Comparison of ENCODE assay signal across 14 cellular contexts in the genomic region with DNA sequence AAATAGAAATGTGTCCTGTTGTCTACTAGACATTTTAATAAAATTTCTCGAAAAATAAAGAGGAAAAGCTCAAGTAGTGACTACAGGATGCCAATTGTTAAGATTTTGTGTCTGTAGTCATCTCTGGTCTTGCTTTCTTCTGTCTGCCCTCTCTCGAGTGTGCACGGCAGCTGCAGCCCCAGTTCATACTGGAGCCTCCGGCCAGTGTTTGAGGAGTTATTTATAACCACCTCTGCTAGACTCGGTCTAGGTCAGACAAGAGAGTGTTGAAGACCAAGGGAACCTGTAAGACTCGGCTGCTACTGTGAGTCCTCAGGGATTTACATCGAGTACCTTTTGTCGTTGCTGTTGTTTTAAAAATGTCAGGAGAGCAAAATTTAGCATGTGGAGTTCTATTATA.
DNase-seq lines count a peak whose midpoint lies in the region; ATAC-seq lines count a peak whose summit lies in the region.
"Had no signal": no experiment of that assay in that cellular context is flagged by ENCODE, and none has a peak within 500 bp of the region (broad histone marks: within the 10 kb centered on the region; RNA-seq: fewer than 3 reads in every experiment).

No MANE protein-coding gene starts in this region.

- no peaks in the 10 kb centered on the region for H3K36me3 ChIP-seq in H7 (replicated peaks; ENCODE audit: control insufficient read depth, insufficient read depth, low read length)
- H3K36me3 ChIP-seq: heart right ventricle had no signal

- ATAC-seq in GM21528 (IDR thresholded peaks at IDR 0.05; ENCODE audit: low FRiP score, unreplicated experiment) = no peak
- ATAC-seq: GM23338, mucosa of descending colon had no signal

- H3K4me3 ChIP-seq in H7 (ENCODE audit: insufficient read depth, low read depth, low read length) = no peak overlapping the region
- H3K4me3 ChIP-seq: GM23338, heart right ventricle, mucosa of descending colon had no signal

- DNase-seq in NCI-H748 (lab: John Stamatoyannopoulos, UW; ENCODE audit: unreplicated experiment) (peak; percentile 11), NCI-H748 treated with DMSO at 0.1 percent for 48 hours (lab: John Stamatoyannopoulos, UW) (no peak), NCI-H345 treated with DMSO at 0.1 percent for 48 hours (lab: John Stamatoyannopoulos, UW; ENCODE audit: unreplicated experiment) (peak; percentile 60), astrocyte of the hippocampus (ENCODE audit: low read depth, low spot score) (peak; percentile 65), renal cortical epithelial cell (ENCODE audit: low read depth) (peak; percentile 17), DMS79 treated with DMSO at 0.1 percent for 48 hours (lab: John Stamatoyannopoulos, UW) (no peak), H7 (no peak)
- DNase-seq: islet precursor cell; mucosa of descending colon; stimulated activated CD4-positive, alpha-beta T cell treated with anti-CD3 and anti-CD28 coated beads, Interleukin-4, amount 100 ng/mL, for 4 hours; T-helper 1 cell had no signal

- H3K27me3 ChIP-seq in H7 (ENCODE audit: control insufficient read depth, insufficient read depth, low read length) = no peaks in the 10 kb centered on the region
- H3K27me3 ChIP-seq: heart right ventricle had no signal

Comparison
In these comparisons a context has a peak if more than half of its experiments do, and no peak if none do; other contexts are left out.
1. DNase-seq: peak in NCI-H748 (single experiment), NCI-H345 treated with DMSO at 0.1 percent for 48 hours (single experiment), astrocyte of the hippocampus (single experiment) and renal cortical epithelial cell (single experiment); none in NCI-H748 treated with DMSO at 0.1 percent for 48 hours (single experiment), DMS79 treated with DMSO at 0.1 percent for 48 hours (single experiment) and H7 (single experiment).